Comparison of ENCODE assay signal across 22 cellular contexts in genomic region chr9:115093550-115093949, GRCh38. TPM values are rescaled to one million over a fixed set of nuclear protein-coding genes. Genes with fewer than 3 reads are reported as not detected.
A peak's percentile ranks its signal among the peaks of the same experiment; 100 is the strongest.
DNase-seq lines count a peak whose midpoint lies in the region; ATAC-seq lines count a peak whose summit lies in the region.
"Had no signal": no experiment of that assay in that cellular context is flagged by ENCODE, and none has a peak within 500 bp of the region (broad histone marks: within the 10 kb centered on the region; RNA-seq: fewer than 3 reads in every experiment).

No MANE protein-coding gene starts in this region.

- no peaks in the 10 kb centered on the region for H3K36me3 ChIP-seq in HUES48 (ENCODE audit: control insufficient read depth, insufficient read depth, low read length)
- no peaks in the 10 kb centered on the region for H3K36me3 ChIP-seq in rectal smooth muscle tissue (ENCODE audit: control insufficient read depth, insufficient read depth, low read length)
- H3K36me3 ChIP-seq: BE2C; BLaER1 treated with 17β-estradiol and CSF1 and Interleukin-3, amounts not matched to agents 10 nM and 100 nM; HAP-1 had no signal

- H3K9ac ChIP-seq in HUES48 (ENCODE audit: low read depth, low read length) (no peak overlapping the region), rectal smooth muscle tissue (ENCODE audit: low read length) (no peak overlapping the region)
- H3K9ac ChIP-seq: BLaER1 treated with 17β-estradiol and CSF1 and Interleukin-3, amounts not matched to agents 10 nM and 100 nM; GM23248 had no signal

- intact Hi-C loops in Right ventricle myocardium inferior (cut with DNase I), result no loop called here

- H3K27ac ChIP-seq in HUES48 (ENCODE audit: low read depth, low read length) (no peak overlapping the region), rectal smooth muscle tissue (ENCODE audit: low read depth, low read length) (peak overlapping the region; percentile 33)
- H3K27ac ChIP-seq: A549; BLaER1 treated with 17β-estradiol and CSF1 and Interleukin-3, amounts not matched to agents 10 nM and 100 nM; GM23248 had no signal

- no peaks in the 10 kb centered on the region for H3K9me3 ChIP-seq in HUES48 (ENCODE audit: control insufficient read depth, insufficient read depth, low read length)
- H3K9me3 ChIP-seq: A549; BE2C; BLaER1 treated with 17β-estradiol and CSF1 and Interleukin-3, amounts not matched to agents 10 nM and 100 nM; HAP-1 had no signal

- DNase-seq in globus pallidus (ENCODE audit: low spot score) (peak; percentile 22), Right ventricle myocardium inferior (ENCODE audit: missing footprints) (no peak), middle frontal gyrus (ENCODE audit: extremely low spot score, low spot score) (no peak)
- DNase-seq: 8988T; ACHN; AML-193; BE2C; CD4-positive, alpha-beta T cell; CD8-positive, alpha-beta memory T cell; DMS 273 treated with DMSO at 0.1 percent for 48 hours; DMS79; EL; GDM1; GM23248; HFFc6 had no signal

- 0 out of 2 replicates have a peak overlapping the region, but pooled peaks have one; percentile 13 for H3K4me3 ChIP-seq in HUES48 (ENCODE audit: low read depth, low read length)
- no peak overlapping the region for H3K4me3 ChIP-seq in rectal smooth muscle tissue (ENCODE audit: low read length)
- H3K4me3 ChIP-seq: A549; BLaER1 treated with 17β-estradiol and CSF1 and Interleukin-3, amounts not matched to agents 10 nM and 100 nM; GM12878; GM23248; HAP-1 had no signal

- peaks cover 18% of the 10 kb centered on the region; the same call in 1 of the 2 replicates for H3K4me1 ChIP-seq in HUES48 (ENCODE audit: control insufficient read depth, insufficient read depth, low read length)
- peaks cover 26% of the 10 kb centered on the region for H3K4me1 ChIP-seq in rectal smooth muscle tissue (ENCODE audit: control insufficient read depth, insufficient read depth, low read length)
- H3K4me1 ChIP-seq: A549; BE2C; BLaER1 treated with 17β-estradiol and CSF1 and Interleukin-3, amounts not matched to agents 10 nM and 100 nM; HAP-1 had no signal

- no peak for ATAC-seq in GM18907 (IDR thresholded peaks at IDR 0.05; ENCODE audit: unreplicated experiment)
- ATAC-seq in Right ventricle myocardium inferior, result no peak
- ATAC-seq: A549, GM12878 had no signal

- peaks cover 35% of the 10 kb centered on the region for H3K27me3 ChIP-seq in HUES48 (ENCODE audit: control insufficient read depth, insufficient read depth, low read length)
- no peaks in the 10 kb centered on the region for H3K27me3 ChIP-seq in rectal smooth muscle tissue (ENCODE audit: control insufficient read depth, insufficient read depth, low read length)
- H3K27me3 ChIP-seq: BE2C; BLaER1 treated with 17β-estradiol and CSF1 and Interleukin-3, amounts not matched to agents 10 nM and 100 nM had no signal

RNA-seq across cellular contexts. Expression of gene TNC, which starts 24.4 kb away (rescaled TPM):
- 0.57 TPM for total RNA-seq in Right ventricle myocardium inferior
